21 cellular contexts compared by ENCODE assay signal in genomic region chr20:404088-404487, GRCh38.
"Had no signal": no experiment of that assay in that cellular context is flagged by ENCODE, and none has a peak within 500 bp of the region (broad histone marks: within the 10 kb centered on the region; RNA-seq: fewer than 3 reads in every experiment).

No MANE protein-coding gene starts in this region.

- H3K9me3 Mint-ChIP-seq: natural killer cell treated with Interleukin-12 subunit alpha and Interleukin-12 subunit beta and Interleukin-15 and Interleukin-18, amount 100 ng/mL, for 72 hours; stimulated activated memory B cell treated with anti-CD40 and anti-IgM and Interleukin-4, amounts not matched to agents 10 μg/mL and 1 μg/mL and 100 μg/mL, for 72 hours; stimulated activated naive CD8-positive, alpha-beta T cell treated with anti-CD3 and anti-CD28 coated beads, Interleukin-15, Interleukin-2, amounts not matched to agents 100 ng/mL and 50 ng/mL, for 24 hours had no signal

- H3K27me3 Mint-ChIP-seq: natural killer cell treated with Interleukin-12 subunit alpha and Interleukin-12 subunit beta and Interleukin-15 and Interleukin-18, amount 100 ng/mL, for 72 hours; stimulated activated memory B cell treated with anti-CD40 and anti-IgM and Interleukin-4, amounts not matched to agents 10 μg/mL and 1 μg/mL and 100 μg/mL, for 72 hours; stimulated activated naive CD8-positive, alpha-beta T cell treated with anti-CD3 and anti-CD28 coated beads, Interleukin-15, Interleukin-2, amounts not matched to agents 100 ng/mL and 50 ng/mL, for 24 hours had no signal

- DNase-seq: effector CD4-positive, alpha-beta T cell; endodermal cell; heart left ventricle; hippocampal formation; left colon; left ventricle myocardium superior; mesenchymal stem cell; midbrain; occipital lobe; pancreas; right cardiac atrium; stimulated activated CD4-positive, alpha-beta T cell treated with anti-CD3 and anti-CD28 coated beads, Interleukin-4, amount 100 ng/mL, for 1 hour; upper lobe of right lung had no signal

- H3K36me3 ChIP-seq: heart left ventricle, pancreas, tibial nerve, upper lobe of right lung, vagina had no signal

- H3K4me3 Mint-ChIP-seq: endodermal cell; natural killer cell treated with Interleukin-12 subunit alpha and Interleukin-12 subunit beta and Interleukin-15 and Interleukin-18, amount 100 ng/mL, for 72 hours; stimulated activated memory B cell treated with anti-CD40 and anti-IgM and Interleukin-4, amounts not matched to agents 10 μg/mL and 1 μg/mL and 100 μg/mL, for 72 hours; stimulated activated naive CD8-positive, alpha-beta T cell treated with anti-CD3 and anti-CD28 coated beads, Interleukin-15, Interleukin-2, amounts not matched to agents 100 ng/mL and 50 ng/mL, for 24 hours had no signal

- H3K27ac ChIP-seq: heart left ventricle, pancreas, tibial nerve, upper lobe of right lung, vagina had no signal

- ATAC-seq: heart left ventricle; left colon; left ventricle myocardium superior; natural killer cell treated with Interleukin-12 subunit alpha and Interleukin-12 subunit beta and Interleukin-15 and Interleukin-18, amount 100 ng/mL, for 72 hours; pancreas; right cardiac atrium; stimulated activated memory B cell treated with anti-CD40 and anti-IgM and Interleukin-4, amounts not matched to agents 10 μg/mL and 1 μg/mL and 100 μg/mL, for 72 hours; upper lobe of right lung had no signal

- H3K4me3 ChIP-seq: heart left ventricle, lung, pancreas, smooth muscle cell, tibial nerve, upper lobe of right lung, vagina had no signal

- H3K27me3 ChIP-seq: heart left ventricle, pancreas, tibial nerve, upper lobe of right lung, vagina had no signal

- H3K27ac Mint-ChIP-seq: endodermal cell; progenitor cell of endocrine pancreas; stimulated activated memory B cell treated with anti-CD40 and anti-IgM and Interleukin-4, amounts not matched to agents 10 μg/mL and 1 μg/mL and 100 μg/mL, for 72 hours; stimulated activated naive CD8-positive, alpha-beta T cell treated with anti-CD3 and anti-CD28 coated beads, Interleukin-15, Interleukin-2, amounts not matched to agents 100 ng/mL and 50 ng/mL, for 24 hours had no signal

- H3K4me2 ChIP-seq: smooth muscle cell had no signal

- H3K9me3 ChIP-seq: pancreas, tibial nerve, upper lobe of right lung, vagina had no signal
